10 cellular contexts compared by ENCODE assay signal in genomic region chr3:48598323-48599076, GRCh38. TPM values are rescaled to one million over a fixed set of nuclear protein-coding genes. Genes with fewer than 3 reads are reported as not detected.
DNase-seq lines count a peak whose midpoint lies in the region; ATAC-seq, FAIRE-seq and TF ChIP-seq lines count a peak whose summit lies in the region.
"Had no signal": no experiment of that assay in that cellular context is flagged by ENCODE, and none has a peak within 500 bp of the region (broad histone marks: within the 10 kb centered on the region; RNA-seq: fewer than 3 reads in every experiment).

No MANE protein-coding gene starts in this region.

- TF ChIP-seq EP300 in K562 (IDR thresholded peaks at IDR 0.05; ENCODE audit: low read length) (no peak), stomach (IDR thresholded peaks at IDR 0.05) (no peak)

- H3K36me3 ChIP-seq in HEK293 (ENCODE audit: control insufficient read depth in 2 of 2, insufficient read depth in 1 of 2, low read length in 2 of 2) (peaks cover 6 to 67% of the 10 kb centered on the region in 2 experiments; a peak in 2 of 3 replicates), K562 (ENCODE audit: control insufficient read depth, insufficient read depth, low read length) (peaks cover 59% of the 10 kb centered on the region; the same call in 2 of the 3 replicates), stomach (peaks cover 53 to 69% (median 64%) of the 10 kb centered on the region in 4 donors)

- no peaks in the 10 kb centered on the region for H3K9me1 ChIP-seq in K562 (ENCODE audit: control insufficient read depth, insufficient read depth, low read length)

- no peak for FAIRE-seq in K562 (lab: Jason Lieb, UNC)
- FAIRE-seq: TTC549 had no signal

- H3K4me3 ChIP-seq in HEK293 (ENCODE audit: low read depth, low read length), result no peak overlapping the region
- no peak overlapping the region for H3K4me3 ChIP-seq in K562
- H3K4me3 ChIP-seq in right cardiac atrium (ENCODE audit: low read length), result no peak overlapping the region
- no peak overlapping the region for H3K4me3 ChIP-seq in stomach

- CTCF ChIA-PET in HEK293 (lab: Yijun Ruan, JAX), result no interaction called here
- CTCF ChIA-PET in K562 (lab: Yijun Ruan, JAX; ENCODE audit: low intra/inter-chr PET ratio), result no interaction called here

- no TSS peak for BruUV-seq in K562 (replicated peaks; lab: Mats Ljungman, UMichigan)

- TF ChIP-seq POLR2A in K562 (conservative IDR thresholded peaks at IDR 0.05) (no peak), stomach (IDR thresholded peaks at IDR 0.05) (no peak)

- no peak overlapping the region for H3K4me2 ChIP-seq in K562 (ENCODE audit: insufficient read depth, low read length)

- peak overlapping the region; percentile 64 for H3K27ac ChIP-seq in HEK293 (ENCODE audit: extremely low read depth, low read depth, low read length)
- no peak overlapping the region for H3K27ac ChIP-seq in K562 (ENCODE audit: extremely low read depth, low read depth, low read length)
- peak overlapping the region; percentile 94 for H3K27ac ChIP-seq in right cardiac atrium (ENCODE audit: low read length)
- peak overlapping the region; percentile 46 to 84 (median 82) for H3K27ac ChIP-seq in stomach

- H3K79me2 ChIP-seq in K562 (ENCODE audit: control insufficient read depth, insufficient read depth, low read length), result no peaks in the 10 kb centered on the region

- no peak for DNase-seq in K562 (ENCODE audit: extremely low read depth in 1 of 4, low spot score in 3 of 4)
- peak; percentile 47 to 79 (median 78) for DNase-seq in right cardiac atrium
- no peak for DNase-seq in stomach
- no peak for DNase-seq in activated CD8-positive, alpha-beta memory T cell treated with anti-CD3 and anti-CD28 coated beads for 24 hours
- DNase-seq in NK-92 treated with Interleukin-12 subunit alpha and Interleukin-12 subunit beta, amount 100 ng/mL, for 24 hours (lab: John Stamatoyannopoulos, UW), result no peak
- no peak for DNase-seq in head of caudate nucleus

- H3K9me3 ChIP-seq in HEK293 (ENCODE audit: control insufficient read depth, insufficient read depth, low read depth, low read length) (no peaks in the 10 kb centered on the region), K562 (replicated peaks; ENCODE audit: control insufficient read depth, insufficient read depth, low read depth, low read length) (no peaks in the 10 kb centered on the region), right cardiac atrium (ENCODE audit: control insufficient read depth, low read length) (no peaks in the 10 kb centered on the region), stomach (no peaks in the 10 kb centered on the region)

- in situ Hi-C loops in K562 (cut with MboI), result no loop called here

- no peaks in the 10 kb centered on the region; the same call in 1 of the 2 replicates for H3K4me1 ChIP-seq in HEK293 (ENCODE audit: control insufficient read depth, insufficient read depth, low read length)
- H3K4me1 ChIP-seq in K562 (replicated peaks in 1 of 2; ENCODE audit: control insufficient read depth in 2 of 2, insufficient read depth in 2 of 2, low read length in 2 of 2), result peaks cover 12 to 29% of the 10 kb centered on the region in 2 experiments; a peak in 4 of 5 replicates
- H3K4me1 ChIP-seq in right cardiac atrium (ENCODE audit: control insufficient read depth, insufficient read depth, low read length), result peaks cover 25% of the 10 kb centered on the region
- peaks cover 29 to 46% (median 38%) of the 10 kb centered on the region in 4 donors for H3K4me1 ChIP-seq in stomach

- no peak; the same call in 2 of the 3 replicates for ATAC-seq in K562
- peak; percentile 53 to 73 for ATAC-seq in right cardiac atrium
- no peak for ATAC-seq in GM21515 (IDR thresholded peaks at IDR 0.05; ENCODE audit: unreplicated experiment)

- no peak overlapping the region for H2AFZ ChIP-seq in K562 (ENCODE audit: low read depth, low read length)

- intact Hi-C loops in K562 (cut with micrococcal nuclease) (no loop called here), right cardiac atrium (cut with DNase I) (no loop called here), stomach (cut with DNase I; ENCODE audit: low total_unique reads) (no loop called here), head of caudate nucleus (cut with DNase I) (no loop called here)

- no peak for TF ChIP-seq CTCF in HEK293 (tag by site-specific recombination; IDR thresholded peaks at IDR 0.05)
- no peak for TF ChIP-seq CTCF in K562 (IDR thresholded peaks at IDR 0.05 in 2 of 3, conservative IDR thresholded peaks at IDR 0.05 in 1 of 3; ENCODE audit: insufficient read depth in 2 of 3, low read depth in 1 of 3, low read length in 3 of 3)
- no peak for TF ChIP-seq CTCF in stomach (IDR thresholded peaks at IDR 0.05)

- peak overlapping the region in 1 of 2 experiments; percentile 45; a peak in 2 of 4 replicates for H3K9ac ChIP-seq in K562 (ENCODE audit: insufficient read depth in 1 of 2, low read depth in 2 of 2, low read length in 2 of 2)

- 83% methylated on average over 3 of the region's 5 CpGs for WGBS in K562 (ENCODE audit: insufficient coverage, low coverage, missing lambda C conversion rate)
- 35% methylated on average over 5 of the region's 5 CpGs for WGBS in right cardiac atrium
- 51 to 70% (median 58%) methylated on average over 5 of the region's 5 CpGs for WGBS in stomach, 5 donors

- H4K20me1 ChIP-seq in K562 (replicated peaks; ENCODE audit: control insufficient read depth, insufficient read depth, low read length), result no peaks in the 10 kb centered on the region

- no peak for TF ChIP-seq RAD21 in K562 (CRISPR knock-in tag; conservative IDR thresholded peaks at IDR 0.05 in 1 of 2, IDR thresholded peaks at IDR 0.05 in 1 of 2)

- H3K27me3 ChIP-seq in K562 (ENCODE audit: control insufficient read depth in 2 of 2, insufficient read depth in 2 of 2, low read length in 2 of 2) (no peaks in the 10 kb centered on the region), right cardiac atrium (ENCODE audit: control insufficient read depth, insufficient read depth) (no peaks in the 10 kb centered on the region), stomach (peaks cover 0 to 21% (median 4%) of the 10 kb centered on the region in 3 donors)

- POLR2A ChIA-PET in HEK293 (lab: Yijun Ruan, JAX) (interaction anchor here (0.8 to 2.3 kb wide), 4 partner anchors 37 to 153 kb away, joined by 3 to 8 read pairs (median 4); partner anchors contain the start of gene SLC26A6), K562 (lab: Yijun Ruan, JAX) (interaction anchor here (1.0 to 1.6 kb wide), 2 partner anchors 9 to 27 kb away, joined by 3 to 5 read pairs; no protein-coding TSS in a partner anchor)

RNA-seq across cellular contexts. Expression of gene COL7A1, which starts 3.4 kb away (rescaled TPM):
- 1.7 and 5.0 TPM in 2 replicates for total RNA-seq in K562 (2011; cell fraction: chromatin; rRNA removed; ENCODE audit: low replicate concordance)
- 2.9 and 4.5 TPM in 2 replicates for total RNA-seq in K562 (2011; cell fraction: nucleolus; rRNA removed)
- 1.5 and 2.3 TPM in 2 replicates for total RNA-seq in K562 (2011; cell fraction: nucleoplasm; rRNA removed)
- total RNA-seq in K562 (2014; rRNA removed), result 0.09 and 0.61 TPM in 2 replicates
- 0.03 TPM in 1 of 2 replicates, not detected in the other for total RNA-seq in K562 (2014; rRNA removed; fragmentation: Illumina TruSeq; extraction: Trizol)
- 0.14 and 0.38 TPM in 2 replicates for total RNA-seq in K562 (2015; rRNA removed; fragmentation: Illumina TruSeq; extraction: Trizol)
- total RNA-seq in K562 (2021), result 0.31 and 0.49 TPM in 2 replicates
- 0.39 and 0.83 TPM in 2 replicates for polyA plus RNA-seq in K562 (2011; rRNA removed)
- 0.22 TPM in 2 replicates for polyA plus RNA-seq in K562 (2011; cell fraction: cytosol; rRNA removed)
- 8.7 and 11.5 TPM in 2 replicates for polyA plus RNA-seq in K562 (2011; cell fraction: nucleus; rRNA removed)
- 0.87 and 4.2 TPM in 2 replicates for polyA plus RNA-seq in K562 (2012)
- 0.17 and 0.43 TPM in 2 replicates for polyA plus RNA-seq in K562 (2014; fragmentation: Illumina TruSeq; extraction: Trizol)
- not detected for polyA plus RNA-seq in K562 (2014; fragmentation: Nextera tagmentation; extraction: Ambion mirVana)
- 0.28 and 0.66 TPM in 2 replicates for polyA plus RNA-seq in K562 (2014; rRNA removed)
- polyA minus RNA-seq in K562 (2011; rRNA and poly(A)+ RNA removed), result 0.07 TPM in 1 of 2 replicates, not detected in the other
- polyA minus RNA-seq in K562 (2011; cell fraction: cytosol; rRNA and poly(A)+ RNA removed), result 0.29 and 2.9 TPM in 2 replicates
- 1.1 and 1.6 TPM in 2 replicates for polyA minus RNA-seq in K562 (2011; cell fraction: nucleus; rRNA and poly(A)+ RNA removed)
- total RNA-seq in right cardiac atrium, result 10 to 100 TPM in 2 of 4 donors, 1 to 10 TPM in 2; 4.8 to 20.4 (median 10.6) TPM
- 8.7 TPM for polyA plus RNA-seq in right cardiac atrium
- 10 to 100 TPM in 2 of 5 donors, 1 to 10 TPM in 3; 1.8 to 75.3 (median 7.6) TPM for total RNA-seq in stomach
- polyA plus RNA-seq in stomach, result 100 to 1,000 TPM in 1 of 3 donors, 1 to 10 TPM in 2; 6.3 to 123 (median 7.7) TPM

RNA-seq across cellular contexts. Expression of gene UQCRC1, which starts 10.9 kb away (rescaled TPM):
- total RNA-seq in K562 (2011; cell fraction: chromatin; rRNA removed; ENCODE audit: low replicate concordance), result 163 and 409 TPM in 2 replicates
- 323 and 415 TPM in 2 replicates for total RNA-seq in K562 (2011; cell fraction: nucleolus; rRNA removed)
- total RNA-seq in K562 (2011; cell fraction: nucleoplasm; rRNA removed), result 204 and 237 TPM in 2 replicates
- total RNA-seq in K562 (2014; rRNA removed) (237 and 300 TPM in 2 replicates), K562 (2014; rRNA removed; fragmentation: Illumina TruSeq; extraction: Trizol) (167 and 219 TPM in 2 replicates), K562 (2015; rRNA removed; fragmentation: Illumina TruSeq; extraction: Trizol) (249 and 268 TPM in 2 replicates), K562 (2021) (288 and 299 TPM in 2 replicates), right cardiac atrium (100 to 1,000 TPM; 622 to 677 (median 648) TPM), stomach (100 to 1,000 TPM; 178 to 568 (median 259) TPM)
- polyA plus RNA-seq in K562 (2011; rRNA removed) (424 and 448 TPM in 2 replicates), K562 (2014; fragmentation: Illumina TruSeq; extraction: Trizol) (253 and 318 TPM in 2 replicates), K562 (2014; fragmentation: Nextera tagmentation; extraction: Ambion mirVana) (100 to 1,000 TPM; 125 to 181 TPM), K562 (2014; rRNA removed) (274 and 293 TPM in 2 replicates), right cardiac atrium (865 TPM), stomach (100 to 1,000 TPM; 218 to 347 (median 295) TPM)
- polyA plus RNA-seq in K562 (2011; cell fraction: cytosol; rRNA removed), result 573 and 695 TPM in 2 replicates
- 460 and 505 TPM in 2 replicates for polyA plus RNA-seq in K562 (2011; cell fraction: nucleus; rRNA removed)
- 235 and 311 TPM in 2 replicates for polyA plus RNA-seq in K562 (2012)
- 501 and 672 TPM in 2 replicates for polyA minus RNA-seq in K562 (2011; rRNA and poly(A)+ RNA removed)
- polyA minus RNA-seq in K562 (2011; cell fraction: cytosol; rRNA and poly(A)+ RNA removed), result 336 and 338 TPM in 2 replicates
- polyA minus RNA-seq in K562 (2011; cell fraction: nucleus; rRNA and poly(A)+ RNA removed), result 126 and 184 TPM in 2 replicates

RNA-seq across cellular contexts. Expression of gene TMEM89, which starts 23.1 kb away (rescaled TPM):
- not detected in 2 replicates for total RNA-seq in K562 (2011; cell fraction: chromatin; rRNA removed; ENCODE audit: low replicate concordance)
- total RNA-seq in K562 (2011; cell fraction: nucleolus; rRNA removed), result not detected in 2 replicates
- not detected in 2 replicates for total RNA-seq in K562 (2011; cell fraction: nucleoplasm; rRNA removed)
- not detected in 2 replicates for total RNA-seq in K562 (2014; rRNA removed)
- not detected in 2 replicates for total RNA-seq in K562 (2014; rRNA removed; fragmentation: Illumina TruSeq; extraction: Trizol)
- total RNA-seq in K562 (2015; rRNA removed; fragmentation: Illumina TruSeq; extraction: Trizol), result not detected in 2 replicates
- total RNA-seq in K562 (2021), result not detected in 2 replicates
- polyA plus RNA-seq in K562 (2011; rRNA removed), result not detected in 2 replicates
- not detected in 2 replicates for polyA plus RNA-seq in K562 (2011; cell fraction: cytosol; rRNA removed)
- polyA plus RNA-seq in K562 (2011; cell fraction: nucleus; rRNA removed), result not detected in 2 replicates
- not detected in 2 replicates for polyA plus RNA-seq in K562 (2012)
- not detected in 2 replicates for polyA plus RNA-seq in K562 (2014; fragmentation: Illumina TruSeq; extraction: Trizol)
- not detected for polyA plus RNA-seq in K562 (2014; fragmentation: Nextera tagmentation; extraction: Ambion mirVana)
- not detected in 2 replicates for polyA plus RNA-seq in K562 (2014; rRNA removed)
- not detected in 2 replicates for polyA minus RNA-seq in K562 (2011; rRNA and poly(A)+ RNA removed)
- polyA minus RNA-seq in K562 (2011; cell fraction: cytosol; rRNA and poly(A)+ RNA removed), result not detected in 2 replicates
- polyA minus RNA-seq in K562 (2011; cell fraction: nucleus; rRNA and poly(A)+ RNA removed), result not detected in 2 replicates
- total RNA-seq in right cardiac atrium, result not detected
- not detected for polyA plus RNA-seq in right cardiac atrium
- not detected for total RNA-seq in stomach
- under 1 TPM in 1 of 3 donors, not detected in 2; 0.62 TPM for polyA plus RNA-seq in stomach
- total RNA-seq: glomerular endothelial cell had no signal

RNA-seq across cellular contexts. Expression of gene UCN2, which starts 34.9 kb away (rescaled TPM):
- 0.65 TPM in 1 of 2 replicates, not detected in the other for total RNA-seq in K562 (2011; cell fraction: chromatin; rRNA removed; ENCODE audit: low replicate concordance)
- 0.33 TPM in 1 of 2 replicates, not detected in the other for total RNA-seq in K562 (2011; cell fraction: nucleolus; rRNA removed)
- 0.29 and 0.38 TPM in 2 replicates for total RNA-seq in K562 (2011; cell fraction: nucleoplasm; rRNA removed)
- total RNA-seq in K562 (2014; rRNA removed), result not detected in 2 replicates
- not detected in 2 replicates for total RNA-seq in K562 (2014; rRNA removed; fragmentation: Illumina TruSeq; extraction: Trizol)
- not detected in 2 replicates for total RNA-seq in K562 (2015; rRNA removed; fragmentation: Illumina TruSeq; extraction: Trizol)
- 0.11 TPM in 1 of 2 replicates, not detected in the other for total RNA-seq in K562 (2021)
- polyA plus RNA-seq in K562 (2011; rRNA removed), result 0.05 and 0.08 TPM in 2 replicates
- 0.04 and 0.09 TPM in 2 replicates for polyA plus RNA-seq in K562 (2011; cell fraction: cytosol; rRNA removed)
- polyA plus RNA-seq in K562 (2011; cell fraction: nucleus; rRNA removed), result 0.13 and 0.44 TPM in 2 replicates
- 0.16 TPM in 1 of 2 replicates, not detected in the other for polyA plus RNA-seq in K562 (2012)
- polyA plus RNA-seq in K562 (2014; fragmentation: Illumina TruSeq; extraction: Trizol), result not detected in 2 replicates
- polyA plus RNA-seq in K562 (2014; fragmentation: Nextera tagmentation; extraction: Ambion mirVana), result not detected
- not detected in 2 replicates for polyA plus RNA-seq in K562 (2014; rRNA removed)
- not detected in 2 replicates for polyA minus RNA-seq in K562 (2011; rRNA and poly(A)+ RNA removed)
- not detected in 2 replicates for polyA minus RNA-seq in K562 (2011; cell fraction: cytosol; rRNA and poly(A)+ RNA removed)
- not detected in 2 replicates for polyA minus RNA-seq in K562 (2011; cell fraction: nucleus; rRNA and poly(A)+ RNA removed)
- total RNA-seq in right cardiac atrium, result not detected
- 0.16 TPM for polyA plus RNA-seq in right cardiac atrium
- under 1 TPM in 2 of 5 donors, not detected in 3; 0.37 to 0.58 TPM for total RNA-seq in stomach
- 1 to 10 TPM in 1 of 3 donors, under 1 TPM in 1, not detected in 1; 0.31 to 3.3 TPM for polyA plus RNA-seq in stomach

RNA-seq across cellular contexts. Expression of gene SLC26A6, which starts 36.8 kb away (rescaled TPM):
- 176 and 387 TPM in 2 replicates for total RNA-seq in K562 (2011; cell fraction: chromatin; rRNA removed; ENCODE audit: low replicate concordance)
- 251 and 260 TPM in 2 replicates for total RNA-seq in K562 (2011; cell fraction: nucleolus; rRNA removed)
- total RNA-seq in K562 (2011; cell fraction: nucleoplasm; rRNA removed), result 183 and 192 TPM in 2 replicates
- total RNA-seq in K562 (2014; rRNA removed) (14.8 and 22.2 TPM in 2 replicates), K562 (2014; rRNA removed; fragmentation: Illumina TruSeq; extraction: Trizol) (7.1 and 10.5 TPM in 2 replicates), K562 (2015; rRNA removed; fragmentation: Illumina TruSeq; extraction: Trizol) (11.9 and 12.4 TPM in 2 replicates), K562 (2021) (26.5 and 27.2 TPM in 2 replicates), right cardiac atrium (10 to 100 TPM in 3 of 4 donors, 1 to 10 TPM in 1; 8.6 to 15.4 (median 14.5) TPM), stomach (100 to 1,000 TPM in 3 of 5 donors, 10 to 100 TPM in 2; 23.9 to 279 (median 137) TPM)
- polyA plus RNA-seq in K562 (2011; rRNA removed) (20.4 and 42.8 TPM in 2 replicates), K562 (2014; fragmentation: Illumina TruSeq; extraction: Trizol) (19.7 and 21.0 TPM in 2 replicates), K562 (2014; fragmentation: Nextera tagmentation; extraction: Ambion mirVana) (1 to 10 TPM; 2.1 to 4.5 TPM), K562 (2014; rRNA removed) (24.8 and 26.6 TPM in 2 replicates), right cardiac atrium (12.0 TPM), stomach (10 to 100 TPM; 14.8 to 67.7 (median 31.4) TPM)
- polyA plus RNA-seq in K562 (2011; cell fraction: cytosol; rRNA removed), result 28.1 and 30.5 TPM in 2 replicates
- polyA plus RNA-seq in K562 (2011; cell fraction: nucleus; rRNA removed), result 437 and 444 TPM in 2 replicates
- polyA plus RNA-seq in K562 (2012), result 25.1 and 26.5 TPM in 2 replicates
- 21.2 and 21.7 TPM in 2 replicates for polyA minus RNA-seq in K562 (2011; rRNA and poly(A)+ RNA removed)
- 21.2 and 26.8 TPM in 2 replicates for polyA minus RNA-seq in K562 (2011; cell fraction: cytosol; rRNA and poly(A)+ RNA removed)
- 95.1 and 104 TPM in 2 replicates for polyA minus RNA-seq in K562 (2011; cell fraction: nucleus; rRNA and poly(A)+ RNA removed)

Comparison
In these comparisons a context has a peak if more than half of its experiments do, and no peak if none do; other contexts are left out.
1. ATAC-seq: peak in right cardiac atrium (2 of 2); none in K562 (single experiment) and GM21515 (single experiment).
2. DNase-seq: peak in right cardiac atrium (3 of 3); none in K562 (0 of 4), stomach (single experiment), activated CD8-positive, alpha-beta memory T cell treated with anti-CD3 and anti-CD28 coated beads for 24 hours (single experiment), NK-92 treated with Interleukin-12 subunit alpha and Interleukin-12 subunit beta, amount 100 ng/mL, for 24 hours (single experiment) and head of caudate nucleus (0 of 42).
3. Of the 44 proteins assayed by ChIP-seq in both K562 and HEK293: peak only in K562: none; only in HEK293: PATZ1, PRDM10, SP2, ZBTB17, ZEB2, ZNF324 and 1 more; in both: none; in neither: 37.